In the genomic region with DNA sequence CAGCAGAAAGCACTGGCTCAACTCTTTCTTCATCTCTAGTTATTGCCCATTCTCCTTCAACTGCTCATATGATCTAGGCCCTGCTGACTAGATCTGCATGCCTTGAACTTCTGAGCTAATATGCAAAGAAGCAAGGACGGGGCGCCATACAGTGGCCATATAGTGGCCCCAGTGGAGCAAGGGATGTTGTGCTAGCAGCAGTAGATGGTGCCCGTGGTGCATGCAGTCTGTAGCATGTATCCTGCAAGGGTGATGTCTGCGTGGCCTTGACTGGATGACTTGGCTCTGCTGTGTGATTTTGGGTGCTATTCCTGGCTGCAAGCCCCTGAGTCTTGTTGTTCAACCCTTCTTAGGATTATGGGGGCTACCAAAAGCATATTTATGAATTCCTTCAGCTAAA, we compare ENCODE assay signal across 1 cellular context.
TF ChIP-seq lines count a peak whose summit lies in the region.

No MANE protein-coding gene starts in this region.

TF ChIP-seq in GM23338, 12 proteins besides CTCF, POLR2A, EP300 and RAD21:
- TF ChIP-seq, protein P1, sequence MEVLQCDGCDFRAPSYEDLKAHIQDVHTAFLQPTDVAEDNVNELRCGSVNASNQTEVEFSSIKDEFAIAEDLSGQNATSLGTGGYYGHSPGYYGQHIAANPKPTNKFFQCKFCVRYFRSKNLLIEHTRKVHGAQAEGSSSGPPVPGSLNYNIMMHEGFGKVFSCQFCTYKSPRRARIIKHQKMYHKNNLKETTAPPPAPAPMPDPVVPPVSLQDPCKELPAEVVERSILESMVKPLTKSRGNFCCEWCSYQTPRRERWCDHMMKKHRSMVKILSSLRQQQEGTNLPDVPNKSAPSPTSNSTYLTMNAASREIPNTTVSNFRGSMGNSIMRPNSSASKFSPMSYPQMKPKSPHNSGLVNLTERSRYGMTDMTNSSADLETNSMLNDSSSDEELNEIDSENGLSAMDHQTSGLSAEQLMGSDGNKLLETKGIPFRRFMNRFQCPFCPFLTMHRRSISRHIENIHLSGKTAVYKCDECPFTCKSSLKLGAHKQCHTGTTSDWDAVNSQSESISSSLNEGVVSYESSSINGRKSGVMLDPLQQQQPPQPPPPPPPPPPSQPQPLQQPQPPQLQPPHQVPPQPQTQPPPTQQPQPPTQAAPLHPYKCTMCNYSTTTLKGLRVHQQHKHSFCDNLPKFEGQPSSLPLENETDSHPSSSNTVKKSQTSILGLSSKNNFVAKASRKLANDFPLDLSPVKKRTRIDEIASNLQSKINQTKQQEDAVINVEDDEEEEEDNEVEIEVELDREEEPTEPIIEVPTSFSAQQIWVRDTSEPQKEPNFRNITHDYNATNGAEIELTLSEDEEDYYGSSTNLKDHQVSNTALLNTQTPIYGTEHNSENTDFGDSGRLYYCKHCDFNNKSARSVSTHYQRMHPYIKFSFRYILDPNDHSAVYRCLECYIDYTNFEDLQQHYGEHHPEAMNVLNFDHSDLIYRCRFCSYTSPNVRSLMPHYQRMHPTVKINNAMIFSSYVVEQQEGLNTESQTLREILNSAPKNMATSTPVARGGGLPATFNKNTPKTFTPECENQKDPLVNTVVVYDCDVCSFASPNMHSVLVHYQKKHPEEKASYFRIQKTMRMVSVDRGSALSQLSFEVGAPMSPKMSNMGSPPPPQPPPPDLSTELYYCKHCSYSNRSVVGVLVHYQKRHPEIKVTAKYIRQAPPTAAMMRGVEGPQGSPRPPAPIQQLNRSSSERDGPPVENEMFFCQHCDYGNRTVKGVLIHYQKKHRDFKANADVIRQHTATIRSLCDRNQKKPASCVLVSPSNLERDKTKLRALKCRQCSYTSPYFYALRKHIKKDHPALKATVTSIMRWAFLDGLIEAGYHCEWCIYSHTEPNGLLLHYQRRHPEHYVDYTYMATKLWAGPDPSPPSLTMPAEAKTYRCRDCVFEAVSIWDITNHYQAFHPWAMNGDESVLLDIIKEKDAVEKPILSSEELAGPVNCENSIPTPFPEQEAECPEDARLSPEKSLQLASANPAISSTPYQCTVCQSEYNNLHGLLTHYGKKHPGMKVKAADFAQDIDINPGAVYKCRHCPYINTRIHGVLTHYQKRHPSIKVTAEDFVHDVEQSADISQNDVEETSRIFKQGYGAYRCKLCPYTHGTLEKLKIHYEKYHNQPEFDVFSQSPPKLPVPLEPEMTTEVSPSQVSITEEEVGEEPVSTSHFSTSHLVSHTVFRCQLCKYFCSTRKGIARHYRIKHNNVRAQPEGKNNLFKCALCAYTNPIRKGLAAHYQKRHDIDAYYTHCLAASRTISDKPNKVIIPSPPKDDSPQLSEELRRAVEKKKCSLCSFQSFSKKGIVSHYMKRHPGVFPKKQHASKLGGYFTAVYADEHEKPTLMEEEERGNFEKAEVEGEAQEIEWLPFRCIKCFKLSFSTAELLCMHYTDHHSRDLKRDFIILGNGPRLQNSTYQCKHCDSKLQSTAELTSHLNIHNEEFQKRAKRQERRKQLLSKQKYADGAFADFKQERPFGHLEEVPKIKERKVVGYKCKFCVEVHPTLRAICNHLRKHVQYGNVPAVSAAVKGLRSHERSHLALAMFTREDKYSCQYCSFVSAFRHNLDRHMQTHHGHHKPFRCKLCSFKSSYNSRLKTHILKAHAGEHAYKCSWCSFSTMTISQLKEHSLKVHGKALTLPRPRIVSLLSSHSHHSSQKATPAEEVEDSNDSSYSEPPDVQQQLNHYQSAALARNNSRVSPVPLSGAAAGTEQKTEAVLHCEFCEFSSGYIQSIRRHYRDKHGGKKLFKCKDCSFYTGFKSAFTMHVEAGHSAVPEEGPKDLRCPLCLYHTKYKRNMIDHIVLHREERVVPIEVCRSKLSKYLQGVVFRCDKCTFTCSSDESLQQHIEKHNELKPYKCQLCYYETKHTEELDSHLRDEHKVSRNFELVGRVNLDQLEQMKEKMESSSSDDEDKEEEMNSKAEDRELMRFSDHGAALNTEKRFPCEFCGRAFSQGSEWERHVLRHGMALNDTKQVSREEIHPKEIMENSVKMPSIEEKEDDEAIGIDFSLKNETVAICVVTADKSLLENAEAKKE (CRISPR knock-in tag; IDR thresholded peaks at IDR 0.05), result no peak
- TF ChIP-seq, protein P2, sequence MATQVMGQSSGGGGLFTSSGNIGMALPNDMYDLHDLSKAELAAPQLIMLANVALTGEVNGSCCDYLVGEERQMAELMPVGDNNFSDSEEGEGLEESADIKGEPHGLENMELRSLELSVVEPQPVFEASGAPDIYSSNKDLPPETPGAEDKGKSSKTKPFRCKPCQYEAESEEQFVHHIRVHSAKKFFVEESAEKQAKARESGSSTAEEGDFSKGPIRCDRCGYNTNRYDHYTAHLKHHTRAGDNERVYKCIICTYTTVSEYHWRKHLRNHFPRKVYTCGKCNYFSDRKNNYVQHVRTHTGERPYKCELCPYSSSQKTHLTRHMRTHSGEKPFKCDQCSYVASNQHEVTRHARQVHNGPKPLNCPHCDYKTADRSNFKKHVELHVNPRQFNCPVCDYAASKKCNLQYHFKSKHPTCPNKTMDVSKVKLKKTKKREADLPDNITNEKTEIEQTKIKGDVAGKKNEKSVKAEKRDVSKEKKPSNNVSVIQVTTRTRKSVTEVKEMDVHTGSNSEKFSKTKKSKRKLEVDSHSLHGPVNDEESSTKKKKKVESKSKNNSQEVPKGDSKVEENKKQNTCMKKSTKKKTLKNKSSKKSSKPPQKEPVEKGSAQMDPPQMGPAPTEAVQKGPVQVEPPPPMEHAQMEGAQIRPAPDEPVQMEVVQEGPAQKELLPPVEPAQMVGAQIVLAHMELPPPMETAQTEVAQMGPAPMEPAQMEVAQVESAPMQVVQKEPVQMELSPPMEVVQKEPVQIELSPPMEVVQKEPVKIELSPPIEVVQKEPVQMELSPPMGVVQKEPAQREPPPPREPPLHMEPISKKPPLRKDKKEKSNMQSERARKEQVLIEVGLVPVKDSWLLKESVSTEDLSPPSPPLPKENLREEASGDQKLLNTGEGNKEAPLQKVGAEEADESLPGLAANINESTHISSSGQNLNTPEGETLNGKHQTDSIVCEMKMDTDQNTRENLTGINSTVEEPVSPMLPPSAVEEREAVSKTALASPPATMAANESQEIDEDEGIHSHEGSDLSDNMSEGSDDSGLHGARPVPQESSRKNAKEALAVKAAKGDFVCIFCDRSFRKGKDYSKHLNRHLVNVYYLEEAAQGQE (IDR thresholded peaks at IDR 0.05; ENCODE audit: unreplicated experiment), result no peak
- TF ChIP-seq POLR2AphosphoS5 (IDR thresholded peaks at IDR 0.05; ENCODE audit: low read depth) (no peak), ZNF331 (CRISPR knock-in tag; IDR thresholded peaks at IDR 0.05; ENCODE audit: low read depth) (no peak; the same call in 1 of the 2 replicates), EZH2phosphoT487 (IDR thresholded peaks at IDR 0.05; ENCODE audit: unreplicated experiment) (no peak), STAT1 (IDR thresholded peaks at IDR 0.05; ENCODE audit: unreplicated experiment) (no peak), EZH2 (IDR thresholded peaks at IDR 0.05; ENCODE audit: low read depth, unreplicated experiment) (no peak), NANOG (IDR thresholded peaks at IDR 0.05; ENCODE audit: borderline replicate concordance) (no peak), JUNB (IDR thresholded peaks at IDR 0.05; ENCODE audit: unreplicated experiment) (no peak), CREB1 (CRISPR knock-in tag; IDR thresholded peaks at IDR 0.05; ENCODE audit: low read depth) (no peak)
- TF ChIP-seq, protein P3, sequence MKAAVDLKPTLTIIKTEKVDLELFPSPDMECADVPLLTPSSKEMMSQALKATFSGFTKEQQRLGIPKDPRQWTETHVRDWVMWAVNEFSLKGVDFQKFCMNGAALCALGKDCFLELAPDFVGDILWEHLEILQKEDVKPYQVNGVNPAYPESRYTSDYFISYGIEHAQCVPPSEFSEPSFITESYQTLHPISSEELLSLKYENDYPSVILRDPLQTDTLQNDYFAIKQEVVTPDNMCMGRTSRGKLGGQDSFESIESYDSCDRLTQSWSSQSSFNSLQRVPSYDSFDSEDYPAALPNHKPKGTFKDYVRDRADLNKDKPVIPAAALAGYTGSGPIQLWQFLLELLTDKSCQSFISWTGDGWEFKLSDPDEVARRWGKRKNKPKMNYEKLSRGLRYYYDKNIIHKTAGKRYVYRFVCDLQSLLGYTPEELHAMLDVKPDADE (IDR thresholded peaks at IDR 0.05), result no peak
